In genomic region chr7:123285076-123285700, GRCh38 we compare ENCODE assay signal across 31 cellular contexts.
DNase-seq lines count a peak whose midpoint lies in the region; ATAC-seq and TF ChIP-seq lines count a peak whose summit lies in the region.
"Had no signal": no experiment of that assay in that cellular context is flagged by ENCODE, and none has a peak within 500 bp of the region (broad histone marks: within the 10 kb centered on the region; RNA-seq: fewer than 3 reads in every experiment).

No MANE protein-coding gene starts in this region.

- intact Hi-C loops in activated CD4-positive, alpha-beta memory T cell treated with anti-CD3 and anti-CD28 coated beads for 36 hours (cut with micrococcal nuclease), result no loop called here

- no peaks in the 10 kb centered on the region for H3K9me3 Mint-ChIP-seq in endodermal cell
- H3K9me3 Mint-ChIP-seq in activated CD4-positive, alpha-beta memory T cell treated with anti-CD3 and anti-CD28 coated beads for 36 hours, result peaks cover 5% of the 10 kb centered on the region
- H3K9me3 Mint-ChIP-seq in naive thymus-derived CD8-positive, alpha-beta T cell, result peaks cover 0 to 22% (median 4%) of the 10 kb centered on the region in 9 donors

- peak; percentile 6 for DNase-seq in DMS 273 (lab: John Stamatoyannopoulos, UW; ENCODE audit: unreplicated experiment)
- no peak for DNase-seq in DMS 273 treated with DMSO at 0.1 percent for 48 hours (lab: John Stamatoyannopoulos, UW)
- peak; percentile 27 for DNase-seq in NAMALWA (ENCODE audit: low spot score)
- peak; percentile 87 for DNase-seq in endodermal cell
- DNase-seq in retinal pigment epithelial cell (ENCODE audit: low read depth), result no peak
- DNase-seq in activated CD4-positive, alpha-beta memory T cell treated with anti-CD3 and anti-CD28 coated beads for 36 hours, result no peak
- no peak for DNase-seq in naive thymus-derived CD8-positive, alpha-beta T cell
- DNase-seq: 8988T; activated CD4-positive, alpha-beta T cell treated with anti-CD3 and anti-CD28 coated beads for 48 hours; activated naive CD4-positive, alpha-beta T cell treated with anti-CD3 and anti-CD28 coated beads for 36 hours; activated T-cell treated with anti-CD3 and anti-CD28 coated beads, Interleukin-2, amount 50 U/mL, for 72 hours; AML-193; amniotic stem cell; DND-41; effector memory CD4-positive, alpha-beta T cell; HCEC 1CT; hypothalamus; KBM-7; MM.1S; NCI-H1694; NCI-H2171; NCI-H524; occipital lobe; SK-N-SH; T-helper 2 cell; transverse colon had no signal

- no peak overlapping the region for H3K4me3 ChIP-seq in endodermal cell (ENCODE audit: low read length)
- no peak overlapping the region for H3K4me3 ChIP-seq in retinal pigment epithelial cell (ENCODE audit: low read length)
- H3K4me3 ChIP-seq: breast epithelium, esophagus muscularis mucosa, gastroesophageal sphincter, transverse colon had no signal

- no peak overlapping the region for H3K27ac ChIP-seq in endodermal cell (ENCODE audit: low read depth, low read length)
- H3K27ac ChIP-seq: breast epithelium, esophagus muscularis mucosa, gastroesophageal sphincter, RWPE1, transverse colon had no signal

- TF ChIP-seq CTCF in endodermal cell (conservative IDR thresholded peaks at IDR 0.05) (peak; percentile 55), retinal pigment epithelial cell (conservative IDR thresholded peaks at IDR 0.05; ENCODE audit: low read depth, low read length) (peak; percentile 3)

- no peaks in the 10 kb centered on the region for H3K36me3 ChIP-seq in endodermal cell (ENCODE audit: control insufficient read depth, insufficient read depth, low read length)
- H3K36me3 ChIP-seq: breast epithelium, esophagus muscularis mucosa, gastroesophageal sphincter, transverse colon had no signal

- H3K27me3 Mint-ChIP-seq in endodermal cell (ENCODE audit: insufficient read depth), result no peaks in the 10 kb centered on the region
- no peaks in the 10 kb centered on the region for H3K27me3 Mint-ChIP-seq in activated CD4-positive, alpha-beta memory T cell treated with anti-CD3 and anti-CD28 coated beads for 36 hours
- H3K27me3 Mint-ChIP-seq in naive thymus-derived CD8-positive, alpha-beta T cell, result no peaks in the 10 kb centered on the region

- H3K9ac ChIP-seq in endodermal cell (ENCODE audit: extremely low read depth, low read length, poor library complexity, severe bottlenecking), result no peak overlapping the region
- H3K9ac ChIP-seq: SK-N-SH had no signal

- no peaks in the 10 kb centered on the region for H3K4me1 ChIP-seq in endodermal cell (ENCODE audit: control insufficient read depth, insufficient read depth, low read length)
- H3K4me1 ChIP-seq: breast epithelium, esophagus muscularis mucosa, gastroesophageal sphincter, transverse colon had no signal

- no peak overlapping the region for H3K4me3 Mint-ChIP-seq in endodermal cell
- no peak overlapping the region for H3K4me3 Mint-ChIP-seq in activated CD4-positive, alpha-beta memory T cell treated with anti-CD3 and anti-CD28 coated beads for 36 hours
- no peak overlapping the region for H3K4me3 Mint-ChIP-seq in naive thymus-derived CD8-positive, alpha-beta T cell
- H3K4me3 Mint-ChIP-seq: activated naive CD4-positive, alpha-beta T cell treated with anti-CD3 and anti-CD28 coated beads for 36 hours; activated T-cell treated with anti-CD3 and anti-CD28 coated beads, Interleukin-2, amount 50 U/mL, for 72 hours had no signal

- H3K27ac Mint-ChIP-seq in endodermal cell, result peak overlapping the region; percentile 67
- no peak overlapping the region for H3K27ac Mint-ChIP-seq in activated CD4-positive, alpha-beta memory T cell treated with anti-CD3 and anti-CD28 coated beads for 36 hours
- no peak overlapping the region for H3K27ac Mint-ChIP-seq in naive thymus-derived CD8-positive, alpha-beta T cell
- H3K27ac Mint-ChIP-seq: activated naive CD4-positive, alpha-beta T cell treated with anti-CD3 and anti-CD28 coated beads for 36 hours; activated T-cell treated with anti-CD3 and anti-CD28 coated beads, Interleukin-2, amount 50 U/mL, for 72 hours had no signal

- no peaks in the 10 kb centered on the region for H3K9me3 ChIP-seq in endodermal cell (ENCODE audit: control insufficient read depth, low read length)
- H3K9me3 ChIP-seq: esophagus muscularis mucosa, gastroesophageal sphincter, SK-N-SH, transverse colon had no signal

- POLR2A ChIA-PET in activated CD4-positive, alpha-beta memory T cell treated with anti-CD3 and anti-CD28 coated beads for 36 hours (lab: Charles Lee), result no interaction called here
- POLR2A ChIA-PET in naive thymus-derived CD8-positive, alpha-beta T cell (lab: Charles Lee), result no interaction called here

- 65 to 66% methylated on average over 4 to 7 of the region's 7 CpGs for WGBS in endodermal cell (ENCODE audit: insufficient coverage in 1 of 2, insufficient read length in 1 of 2), 2 experiments

- peaks cover 5% of the 10 kb centered on the region for H3K4me1 Mint-ChIP-seq in endodermal cell
- no peaks in the 10 kb centered on the region for H3K4me1 Mint-ChIP-seq in activated CD4-positive, alpha-beta memory T cell treated with anti-CD3 and anti-CD28 coated beads for 36 hours (ENCODE audit: low read depth)
- H3K4me1 Mint-ChIP-seq in naive thymus-derived CD8-positive, alpha-beta T cell, result no peaks in the 10 kb centered on the region

- no peaks in the 10 kb centered on the region for H3K27me3 ChIP-seq in endodermal cell (ENCODE audit: control insufficient read depth, insufficient read depth, low read length, poor library complexity, severe bottlenecking)
- H3K27me3 ChIP-seq: breast epithelium, esophagus muscularis mucosa, gastroesophageal sphincter, transverse colon had no signal

- CTCF ChIA-PET in activated CD4-positive, alpha-beta memory T cell treated with anti-CD3 and anti-CD28 coated beads for 36 hours (lab: Charles Lee), result no interaction called here

- H3K36me3 Mint-ChIP-seq in endodermal cell (ENCODE audit: low read depth), result no peaks in the 10 kb centered on the region
- no peaks in the 10 kb centered on the region for H3K36me3 Mint-ChIP-seq in activated CD4-positive, alpha-beta memory T cell treated with anti-CD3 and anti-CD28 coated beads for 36 hours
- H3K36me3 Mint-ChIP-seq in naive thymus-derived CD8-positive, alpha-beta T cell, result peaks cover 0 to 4% (median 0%) of the 10 kb centered on the region in 3 donors

- no peak for ATAC-seq in HG02973 (IDR thresholded peaks at IDR 0.05; ENCODE audit: unreplicated experiment)
- ATAC-seq in naive thymus-derived CD8-positive, alpha-beta T cell, result no peak
- ATAC-seq: activated T-cell treated with anti-CD3 and anti-CD28 coated beads, Interleukin-2, amount 50 U/mL, for 72 hours; gastroesophageal sphincter had no signal

Comparison
In these comparisons a context has a peak if more than half of its experiments do, and no peak if none do; other contexts are left out.
1. DNase-seq: peak in DMS 273 (single experiment), NAMALWA (single experiment) and endodermal cell (single experiment); none in DMS 273 treated with DMSO at 0.1 percent for 48 hours (single experiment), retinal pigment epithelial cell (single experiment), activated CD4-positive, alpha-beta memory T cell treated with anti-CD3 and anti-CD28 coated beads for 36 hours (single experiment) and naive thymus-derived CD8-positive, alpha-beta T cell (0 of 10).